20 cellular contexts compared by ENCODE assay signal in genomic region chr10:70096016-70096704, GRCh38.
"Had no signal": no experiment of that assay in that cellular context is flagged by ENCODE, and none has a peak within 500 bp of the region (broad histone marks: within the 10 kb centered on the region; RNA-seq: fewer than 3 reads in every experiment).

No MANE protein-coding gene starts in this region.

- H3K27me3 ChIP-seq: esophagus squamous epithelium, gastroesophageal sphincter, pancreas, testis, tibial nerve, upper lobe of right lung, vagina had no signal

- ATAC-seq: gastroesophageal sphincter; pancreas; right cardiac atrium; stimulated activated effector memory CD8-positive, alpha-beta T cell treated with anti-CD3 and anti-CD28 coated beads, Interleukin-12 subunit alpha, Interleukin-12 subunit beta, amount 100 ng/mL, for 72 hours; upper lobe of right lung had no signal

- H3K4me3 Mint-ChIP-seq: nephron; stimulated activated effector memory CD8-positive, alpha-beta T cell treated with anti-CD3 and anti-CD28 coated beads, Interleukin-12 subunit alpha, Interleukin-12 subunit beta, amount 100 ng/mL, for 72 hours; stimulated activated naive CD8-positive, alpha-beta T cell treated with anti-CD3 and anti-CD28 coated beads, Interleukin-15, Interleukin-2, amounts not matched to agents 100 ng/mL and 50 ng/mL, for 24 hours had no signal

- H3K4me3 ChIP-seq: esophagus squamous epithelium, gastroesophageal sphincter, pancreas, testis, tibial nerve, upper lobe of right lung, vagina had no signal

- H3K4me1 ChIP-seq: esophagus squamous epithelium, gastroesophageal sphincter, pancreas, testis, tibial nerve, upper lobe of right lung, vagina had no signal

- H3K27me3 Mint-ChIP-seq: progenitor cell of endocrine pancreas; stimulated activated naive CD8-positive, alpha-beta T cell treated with anti-CD3 and anti-CD28 coated beads, Interleukin-15, Interleukin-2, amounts not matched to agents 100 ng/mL and 50 ng/mL, for 24 hours had no signal

- DNase-seq: effector memory CD4-positive, alpha-beta T cell; esophagus squamous epithelium; foreskin fibroblast; glutamatergic neuron; islet precursor cell; mammary epithelial cell; occipital lobe; right cardiac atrium; stimulated activated CD4-positive, alpha-beta T cell treated with anti-CD3 and anti-CD28 coated beads, Interleukin-4, amount 100 ng/mL, for 1 hour; stimulated activated CD8-positive, alpha-beta memory T cell treated with anti-CD3 and anti-CD28 coated beads, Interleukin-4, amount 100 ng/mL, for 48 hours; testis had no signal

- H3K27ac ChIP-seq: esophagus squamous epithelium, gastroesophageal sphincter, pancreas, testis, tibial nerve, upper lobe of right lung, vagina had no signal

- H3K9me3 Mint-ChIP-seq: nephron; stimulated activated effector memory CD8-positive, alpha-beta T cell treated with anti-CD3 and anti-CD28 coated beads, Interleukin-12 subunit alpha, Interleukin-12 subunit beta, amount 100 ng/mL, for 72 hours; stimulated activated naive CD8-positive, alpha-beta T cell treated with anti-CD3 and anti-CD28 coated beads, Interleukin-15, Interleukin-2, amounts not matched to agents 100 ng/mL and 50 ng/mL, for 24 hours had no signal

- H3K9me3 ChIP-seq: esophagus squamous epithelium, gastroesophageal sphincter, pancreas, testis, tibial nerve, upper lobe of right lung, vagina had no signal
